ENCODE assay signal across 9 cellular contexts in genomic region chr2:14633031-14633430, GRCh38. TPM values are rescaled to one million over a fixed set of nuclear protein-coding genes. Genes with fewer than 3 reads are reported as not detected.
A peak's percentile ranks its signal among the peaks of the same experiment; 100 is the strongest.
DNase-seq lines count a peak whose midpoint lies in the region; ATAC-seq and TF ChIP-seq lines count a peak whose summit lies in the region.
"Had no signal": no experiment of that assay in that cellular context is flagged by ENCODE, and none has a peak within 500 bp of the region (broad histone marks: within the 10 kb centered on the region; RNA-seq: fewer than 3 reads in every experiment).

No MANE protein-coding gene starts in this region.

- peaks cover 19% of the 10 kb centered on the region for H3K4me1 Mint-ChIP-seq in chondrocyte (ENCODE audit: low read depth)

- H3K4me3 Mint-ChIP-seq in chondrocyte (ENCODE audit: unreplicated experiment): peak overlapping the region; percentile 54

- DNase-seq in stimulated activated CD4-positive, alpha-beta T cell treated with anti-CD3 and anti-CD28 coated beads, Interleukin-15, amount 100 ng/mL, for 24 hours: peak; percentile 1
- no peak for DNase-seq in stimulated activated CD4-positive, alpha-beta T cell treated with anti-CD3 and anti-CD28 coated beads, Interleukin-4, amount 100 ng/mL, for 24 hours
- DNase-seq in chondrocyte (ENCODE audit: low spot score) (no peak), lung microvascular endothelial cell (ENCODE audit: low read depth in 2 of 2) (peak; percentile 10 to 11), SIG-M5 treated with dmso at 0.1 percent for 504 hours (lab: John Stamatoyannopoulos, UW; ENCODE audit: unreplicated experiment) (no peak)

- H3K27ac Mint-ChIP-seq in chondrocyte (ENCODE audit: unreplicated experiment): no peak overlapping the region

- H3K9me3 Mint-ChIP-seq in chondrocyte (ENCODE audit: low read depth): no peaks in the 10 kb centered on the region

- H3K36me3 Mint-ChIP-seq in chondrocyte (ENCODE audit: low read depth): no peaks in the 10 kb centered on the region

- peaks cover 69% of the 10 kb centered on the region for H3K27me3 Mint-ChIP-seq in chondrocyte (ENCODE audit: low read depth)

- TF ChIP-seq CTCF in chondrocyte (IDR thresholded peaks at IDR 0.05): no peak

- no peak for ATAC-seq in HG02588 (IDR thresholded peaks at IDR 0.05; ENCODE audit: unreplicated experiment)
- no peak for ATAC-seq in GM21786 (IDR thresholded peaks at IDR 0.05; ENCODE audit: unreplicated experiment)
- ATAC-seq in HG03469 (IDR thresholded peaks at IDR 0.05; ENCODE audit: unreplicated experiment): no peak

RNA-seq across cellular contexts. Expression of gene LRATD1, which starts 0.5 kb away (rescaled TPM):
- total RNA-seq in chondrocyte: not detected in 3 replicates
- 2.0 and 9.4 TPM in 2 replicates for total RNA-seq in lung microvascular endothelial cell
- total RNA-seq: endothelial cell of umbilical vein had no signal

Comparison
In these comparisons a context has a peak if more than half of its experiments do, and no peak if none do; other contexts are left out.
1. DNase-seq: peak in stimulated activated CD4-positive, alpha-beta T cell treated with anti-CD3 and anti-CD28 coated beads, Interleukin-15, amount 100 ng/mL, for 24 hours (single experiment) and lung microvascular endothelial cell (2 of 2); none in stimulated activated CD4-positive, alpha-beta T cell treated with anti-CD3 and anti-CD28 coated beads, Interleukin-4, amount 100 ng/mL, for 24 hours (single experiment), chondrocyte (single experiment) and SIG-M5 treated with dmso at 0.1 percent for 504 hours (single experiment).